In the genomic region with DNA sequence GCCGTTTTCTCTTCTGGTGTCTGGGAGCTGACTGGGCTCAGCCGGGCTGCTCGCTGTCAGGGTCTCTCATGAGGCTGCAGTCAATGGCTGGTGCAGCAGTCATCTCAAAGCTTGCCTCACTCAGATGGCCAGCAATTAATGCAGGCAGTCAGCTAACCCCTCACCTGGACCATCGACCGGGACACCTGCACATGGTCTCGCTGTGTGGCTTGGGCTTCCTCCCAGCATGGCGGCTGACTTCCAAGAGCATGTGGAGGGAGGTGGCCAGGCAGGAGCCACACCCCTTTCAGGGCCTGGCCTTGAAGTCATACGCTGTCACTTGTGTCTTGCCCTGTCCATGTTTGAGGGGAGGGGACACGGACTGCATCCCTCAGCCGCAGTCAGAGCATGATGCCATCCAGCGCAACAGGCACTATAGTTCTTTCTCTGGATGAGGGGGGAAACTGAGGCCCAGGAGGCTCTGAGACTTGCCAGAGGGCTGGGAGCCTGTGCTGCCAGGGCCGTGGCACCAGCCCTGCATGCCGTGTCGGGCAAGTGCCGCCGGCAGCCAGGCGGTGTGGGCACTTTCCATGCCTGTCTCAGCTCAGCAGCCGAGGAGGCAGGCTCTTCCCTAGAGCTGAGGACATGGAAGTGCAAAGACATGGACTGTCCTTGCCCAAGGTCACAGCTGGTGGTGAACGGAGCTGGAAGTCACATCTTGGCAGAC, we compare ENCODE assay signal across 17 cellular contexts.
"Had no signal": no experiment of that assay in that cellular context is flagged by ENCODE, and none has a peak within 500 bp of the region (broad histone marks: within the 10 kb centered on the region; RNA-seq: fewer than 3 reads in every experiment).

No MANE protein-coding gene starts in this region.

- H3K4me3 ChIP-seq: esophagus squamous epithelium, gastroesophageal sphincter, ovary, right atrium auricular region, uterus had no signal

- H3K36me3 ChIP-seq: esophagus squamous epithelium, ovary, right atrium auricular region, uterus had no signal

- H3K4me1 ChIP-seq: esophagus squamous epithelium, gastroesophageal sphincter, right atrium auricular region, uterus had no signal

- H3K27ac ChIP-seq: esophagus squamous epithelium, gastroesophageal sphincter, ovary, right atrium auricular region, uterus had no signal

- H3K9me3 ChIP-seq: esophagus squamous epithelium, ovary, right atrium auricular region, uterus had no signal

- ATAC-seq: gastroesophageal sphincter, left colon had no signal

- H3K27me3 ChIP-seq: gastroesophageal sphincter, ovary, right atrium auricular region, uterus had no signal

- DNase-seq: effector memory CD8-positive, alpha-beta T cell; esophagus squamous epithelium; foreskin fibroblast; glutamatergic neuron; immature natural killer cell; left colon; natural killer cell; nucleus accumbens; ovary; small intestine; stimulated activated CD4-positive, alpha-beta T cell treated with anti-CD3 and anti-CD28 coated beads, Interleukin-2, amount 100 ng/mL, for 48 hours; stimulated activated naive CD4-positive, alpha-beta T cell treated with Interleukin-2 at 50 U/mL for 16 hours; uterus had no signal

- FAIRE-seq: colon, keratinocyte, small intestine had no signal
